ENCODE assay signal across 19 cellular contexts in the genomic region with DNA sequence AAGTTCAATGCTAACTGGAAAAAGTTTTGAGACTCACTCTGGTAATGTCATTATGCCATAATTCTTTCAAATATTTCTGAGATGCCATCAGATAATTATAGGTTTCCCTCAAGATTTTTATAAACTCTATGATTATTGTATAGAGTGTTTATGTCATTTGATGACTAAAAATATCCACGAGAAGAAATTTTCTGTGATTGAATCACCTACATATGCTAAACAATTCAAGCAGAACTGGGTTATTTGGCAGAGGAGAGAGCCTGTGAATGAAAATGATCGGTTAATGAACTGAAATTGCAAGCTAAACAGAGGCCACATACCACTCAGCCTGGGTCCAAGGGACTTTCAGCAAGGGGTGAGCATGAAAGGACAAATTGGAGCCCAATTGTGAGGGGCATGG.
A peak's percentile ranks its signal among the peaks of the same experiment; 100 is the strongest.
DNase-seq lines count a peak whose midpoint lies in the region; ATAC-seq and TF ChIP-seq lines count a peak whose summit lies in the region.
"Had no signal": no experiment of that assay in that cellular context is flagged by ENCODE, and none has a peak within 500 bp of the region (broad histone marks: within the 10 kb centered on the region; RNA-seq: fewer than 3 reads in every experiment).

No MANE protein-coding gene starts in this region.

- H3K27me3 ChIP-seq in MG63 (no peaks in the 10 kb centered on the region), brain microvascular endothelial cell (replicated peaks) (no peaks in the 10 kb centered on the region)
- H3K27me3 ChIP-seq: hepatocyte, right lobe of liver had no signal

- TF ChIP-seq CTCF in AG09319 (IDR thresholded peaks at IDR 0.05; ENCODE audit: low read depth, low read length) (no peak), brain microvascular endothelial cell (IDR thresholded peaks at IDR 0.05; ENCODE audit: low read depth, low read length, missing control alignments) (no peak)

- peak overlapping the region; percentile 15 for H3K27ac ChIP-seq in brain microvascular endothelial cell
- H3K27ac ChIP-seq: hepatocyte, HL-60, right lobe of liver had no signal

- H3K36me3 ChIP-seq in MG63: no peaks in the 10 kb centered on the region
- no peaks in the 10 kb centered on the region for H3K36me3 ChIP-seq in brain microvascular endothelial cell (replicated peaks)
- H3K36me3 ChIP-seq: right lobe of liver had no signal

- in situ Hi-C loops in brain microvascular endothelial cell (cut with HindIII; ENCODE audit: low pct_ligation_motif_present, low sequenced_read_pairs): no loop called here

- no peak for ATAC-seq in GM21360 (IDR thresholded peaks at IDR 0.05; ENCODE audit: unreplicated experiment)
- no peak for ATAC-seq in HG03354 (IDR thresholded peaks at IDR 0.05; ENCODE audit: poor library complexity, severe bottlenecking, unreplicated experiment)
- ATAC-seq: right lobe of liver had no signal

- H3K4me3 ChIP-seq in MG63 (no peak overlapping the region), brain microvascular endothelial cell (ENCODE audit: low read depth, low read length) (no peak overlapping the region)
- H3K4me3 ChIP-seq: hepatocyte, lung, right lobe of liver had no signal

- no peaks in the 10 kb centered on the region for H3K9me3 ChIP-seq in MG63
- H3K9me3 ChIP-seq: right lobe of liver had no signal

- peak; percentile 53 for DNase-seq in AG09319 (ENCODE audit: extremely low read depth, low read depth)
- peak; percentile 29 for DNase-seq in MG63
- no peak for DNase-seq in brain microvascular endothelial cell
- peak; percentile 66 for DNase-seq in iris pigment epithelial cell (ENCODE audit: low read depth)
- no peak for DNase-seq in amygdala (lab: John Stamatoyannopoulos, UW)
- no peak for DNase-seq in cerebellum (ENCODE audit: low spot score)
- DNase-seq: activated CD4-positive, alpha-beta T cell treated with anti-CD3 and anti-CD28 coated beads for 48 hours; central memory CD4-positive, alpha-beta T cell; DMS79 treated with DMSO at 0.1 percent for 48 hours; effector CD8-positive, alpha-beta T cell; MV-4-11; NCI-H187 treated with DMSO at 0.1 percent for 48 hours; NCI-H345; right lobe of liver had no signal

Comparison
In these comparisons a context has a peak if more than half of its experiments do, and no peak if none do; other contexts are left out.
1. DNase-seq: peak in AG09319 (single experiment), MG63 (single experiment) and iris pigment epithelial cell (single experiment); none in brain microvascular endothelial cell (single experiment), amygdala (0 of 56) and cerebellum (single experiment).